Comparison of ENCODE assay signal across 34 cellular contexts in genomic region chr7:9785211-9785610, GRCh38.
"Had no signal": no experiment of that assay in that cellular context is flagged by ENCODE, and none has a peak within 500 bp of the region (broad histone marks: within the 10 kb centered on the region; RNA-seq: fewer than 3 reads in every experiment).

No MANE protein-coding gene starts in this region.

- DNase-seq: Karpas-422, Kasumi-1, MG63, MM.1S, MV-4-11, NCI-H1048, NCI-H1092, NCI-H1092 treated with DMSO at 0.1 percent for 48 hours, NCI-H1105, NCI-H1105 treated with DMSO at 0.1 percent for 48 hours, NCI-H1417, NCI-H1417 treated with DMSO at 0.1 percent for 48 hours, NCI-H1436, NCI-H1436 treated with DMSO at 0.1 percent for 48 hours, NCI-H146, NCI-H1694, NCI-H1694 treated with DMSO at 0.1 percent for 48 hours, NCI-H187, NCI-H187 treated with DMSO at 0.1 percent for 48 hours, NCI-H1930, NCI-H2029, NCI-H2029 treated with DMSO at 0.1 percent for 48 hours, NCI-H2081, NCI-H2081 treated with DMSO at 0.1 percent for 48 hours, NCI-H2107, NCI-H2171, NCI-H2171 treated with DMSO at 0.1 percent for 48 hours, NCI-H2227 treated with DMSO at 0.1 percent for 48 hours, NCI-H226, NCI-H345, NCI-H446, NCI-H446 treated with DMSO at 0.1 percent for 48 hours, NCI-H510A, NCI-H510A treated with DMSO at 0.1 percent for 48 hours had no signal
